In genomic region chr21:44293551-44294231, GRCh38 we compare ENCODE assay signal across 1 cellular context.
TF ChIP-seq lines count a peak whose summit lies in the region.

No MANE protein-coding gene starts in this region.

TF ChIP-seq in HEK293, 187 proteins besides CTCF, POLR2A, EP300 and RAD21 (continued from another document):
- TF ChIP-seq ZBTB10 (tag by site-specific recombination; IDR thresholded peaks at IDR 0.05) (0 out of 2 replicates have a peak, but pooled peaks have one; percentile 8), ZNF658 (tag by site-specific recombination; IDR thresholded peaks at IDR 0.05) (no peak), ZFHX2 (tag by site-specific recombination; conservative IDR thresholded peaks at IDR 0.05) (peak; percentile 94), KLF8 (tag by site-specific recombination; IDR thresholded peaks at IDR 0.05) (peak; percentile 98)
